16 cellular contexts compared by ENCODE assay signal in genomic region chr14:68016243-68016914, GRCh38.
DNase-seq lines count a peak whose midpoint lies in the region; ATAC-seq, FAIRE-seq and TF ChIP-seq lines count a peak whose summit lies in the region.
"Had no signal": no experiment of that assay in that cellular context is flagged by ENCODE, and none has a peak within 500 bp of the region (broad histone marks: within the 10 kb centered on the region; RNA-seq: fewer than 3 reads in every experiment).

No MANE protein-coding gene starts in this region.

- peaks cover 30% of the 10 kb centered on the region for H3K4me1 ChIP-seq in HEK293 (ENCODE audit: control insufficient read depth, insufficient read depth, low read length)
- H3K4me1 ChIP-seq in keratinocyte (ENCODE audit: control insufficient read depth, extremely low read depth, insufficient read depth, low read length): no peaks in the 10 kb centered on the region
- H3K4me1 ChIP-seq in psoas muscle: peaks cover 13% of the 10 kb centered on the region

- H3K9me3 ChIP-seq in HEK293 (ENCODE audit: control insufficient read depth, insufficient read depth, low read depth, low read length): no peaks in the 10 kb centered on the region; the same call in 1 of the 2 replicates
- H3K9me3 ChIP-seq in keratinocyte (ENCODE audit: control insufficient read depth, low read depth, low read length): no peaks in the 10 kb centered on the region
- H3K9me3 ChIP-seq in psoas muscle: no peaks in the 10 kb centered on the region
- H3K9me3 ChIP-seq: stomach had no signal

- TF ChIP-seq CTCF in HEK293 (tag by site-specific recombination; IDR thresholded peaks at IDR 0.05) (no peak), bronchial epithelial cell (IDR thresholded peaks at IDR 0.05; ENCODE audit: insufficient read depth, low read length, severe bottlenecking) (no peak), keratinocyte (optimal IDR thresholded peaks at IDR 0.05 in 1 of 3, IDR thresholded peaks at IDR 0.05 in 1 of 3, conservative IDR thresholded peaks at IDR 0.05 in 1 of 3; ENCODE audit: extremely low read depth in 1 of 3, insufficient read depth in 2 of 3, low read length in 3 of 3) (no peak), psoas muscle (IDR thresholded peaks at IDR 0.05) (no peak)

- no peaks in the 10 kb centered on the region for H3K36me3 ChIP-seq in HEK293 (ENCODE audit: control insufficient read depth in 2 of 2, insufficient read depth in 1 of 2, low read length in 2 of 2)
- no peaks in the 10 kb centered on the region for H3K36me3 ChIP-seq in bronchial epithelial cell (ENCODE audit: control insufficient read depth, insufficient read depth, low read length)
- no peaks in the 10 kb centered on the region for H3K36me3 ChIP-seq in keratinocyte (ENCODE audit: control insufficient read depth in 2 of 2, extremely low read depth in 1 of 2, insufficient read depth in 2 of 2, low read length in 2 of 2)
- no peaks in the 10 kb centered on the region for H3K36me3 ChIP-seq in psoas muscle (ENCODE audit: insufficient read depth in 1 of 2, low read depth in 1 of 2)
- H3K36me3 ChIP-seq: stomach had no signal

- CTCF ChIA-PET in HEK293 (lab: Yijun Ruan, JAX): no interaction called here

- H3K27ac ChIP-seq in HEK293 (ENCODE audit: extremely low read depth, low read depth, low read length) (no peak overlapping the region), keratinocyte (ENCODE audit: control insufficient read depth, insufficient read depth, low read length) (no peak overlapping the region), psoas muscle (no peak overlapping the region)
- H3K27ac ChIP-seq: stomach had no signal

- H3K4me3 ChIP-seq in HEK293 (ENCODE audit: low read depth, low read length): no peak overlapping the region
- H3K4me3 ChIP-seq in bronchial epithelial cell (ENCODE audit: low read depth, low read length): no peak overlapping the region
- H3K4me3 ChIP-seq in keratinocyte (ENCODE audit: control insufficient read depth in 2 of 3, extremely low read depth in 1 of 3, insufficient read depth in 2 of 3, low read depth in 1 of 3, low read length in 3 of 3): no peak overlapping the region
- H3K4me3 ChIP-seq in psoas muscle: no peak overlapping the region
- H3K4me3 ChIP-seq: GM23338, stomach had no signal

- H3K4me2 ChIP-seq in keratinocyte (ENCODE audit: control insufficient read depth, extremely low read depth, insufficient read depth, low read depth, low read length): no peak overlapping the region
- H3K4me2 ChIP-seq: GM23338 had no signal

- no peak for ATAC-seq in psoas muscle
- no peak for ATAC-seq in HG03175 (IDR thresholded peaks at IDR 0.05; ENCODE audit: unreplicated experiment)
- ATAC-seq: activated naive CD4-positive, alpha-beta T cell treated with anti-CD3 and anti-CD28 coated beads, Interleukin-2, amount 50 U/mL, for 72 hours; GM23338 had no signal

- H3K79me2 ChIP-seq in keratinocyte (ENCODE audit: control insufficient read depth, insufficient read depth, low read length): no peaks in the 10 kb centered on the region

- no peak overlapping the region for H2AFZ ChIP-seq in keratinocyte (ENCODE audit: control insufficient read depth, low read length)
- H2AFZ ChIP-seq: GM23338 had no signal

- H3K9me1 ChIP-seq in keratinocyte (ENCODE audit: control insufficient read depth, extremely low read depth, insufficient read depth, low read length): no peaks in the 10 kb centered on the region

- intact Hi-C loops in psoas muscle (cut with DNase I): no loop called here

- dilution Hi-C loops in keratinocyte (cut with MboI; ENCODE audit: extremely low pct_ligation_motif_present, low sequenced_read_pairs): no loop called here

- DNase-seq in bronchial epithelial cell (ENCODE audit: low read depth) (peak; percentile 5), keratinocyte (ENCODE audit: low read depth, low spot score) (no peak), urothelium cell line (ENCODE audit: low spot score) (no peak), psoas muscle (no peak)
- no peak for DNase-seq in activated CD8-positive, alpha-beta memory T cell treated with anti-CD3 and anti-CD28 coated beads, Interleukin-2, amount 50 U/mL, for 48 hours
- DNase-seq: activated CD4-positive, alpha-beta T cell treated with anti-CD3 and anti-CD28 coated beads, Interleukin-2, amount 50 U/mL, for 1 hour; activated T-cell treated with anti-CD3 and anti-CD28 coated beads, Interleukin-2, amount 50 U/mL, for 24 hours; C1 segment of cervical spinal cord; caudate nucleus; NCI-H1930; NCI-H510A treated with DMSO at 0.1 percent for 48 hours; stomach had no signal

- POLR2A ChIA-PET in HEK293 (lab: Yijun Ruan, JAX): no interaction called here

- H3K27me3 ChIP-seq in bronchial epithelial cell (ENCODE audit: control insufficient read depth, insufficient read depth, low read length) (no peaks in the 10 kb centered on the region), keratinocyte (ENCODE audit: control insufficient read depth, extremely low read depth, insufficient read depth, low read length) (no peaks in the 10 kb centered on the region), psoas muscle (ENCODE audit: insufficient read depth in 3 of 3, low read length in 2 of 3) (no peaks in the 10 kb centered on the region)
- H3K27me3 ChIP-seq: stomach had no signal

- FAIRE-seq in bronchial epithelial cell (lab: Jason Lieb, UNC) (no peak), keratinocyte (lab: Jason Lieb, UNC) (peak; percentile 23), urothelium cell line (lab: Jason Lieb, UNC) (peak; percentile 93)

- no peak overlapping the region for H3K9ac ChIP-seq in keratinocyte (ENCODE audit: control insufficient read depth, extremely low read depth, insufficient read depth, low read length)

- H4K20me1 ChIP-seq in keratinocyte (ENCODE audit: control insufficient read depth, extremely low read depth, insufficient read depth, low read length): no peaks in the 10 kb centered on the region

TF ChIP-seq in HEK293, 187 proteins besides CTCF, POLR2A, EP300 and RAD21:
- TF ChIP-seq ZNF585B (tag by site-specific recombination; IDR thresholded peaks at IDR 0.05): 0 out of 2 replicates have a peak, but pooled peaks have one; percentile 0
- TF ChIP-seq ZNF335 (tag by site-specific recombination; conservative IDR thresholded peaks at IDR 0.05): no peak
- peak; percentile 64 for TF ChIP-seq PRDM6 (tag by site-specific recombination; IDR thresholded peaks at IDR 0.05)
- no peak for TF ChIP-seq ZNF174 (tag by site-specific recombination; IDR thresholded peaks at IDR 0.05)
- TF ChIP-seq ZNF488 (tag by site-specific recombination; IDR thresholded peaks at IDR 0.05): no peak
- TF ChIP-seq ZBTB44 (tag by site-specific recombination; IDR thresholded peaks at IDR 0.05): no peak
- TF ChIP-seq TRIM28 (IDR thresholded peaks at IDR 0.05; ENCODE audit: borderline replicate concordance, low read length): no peak
